In the genomic region with DNA sequence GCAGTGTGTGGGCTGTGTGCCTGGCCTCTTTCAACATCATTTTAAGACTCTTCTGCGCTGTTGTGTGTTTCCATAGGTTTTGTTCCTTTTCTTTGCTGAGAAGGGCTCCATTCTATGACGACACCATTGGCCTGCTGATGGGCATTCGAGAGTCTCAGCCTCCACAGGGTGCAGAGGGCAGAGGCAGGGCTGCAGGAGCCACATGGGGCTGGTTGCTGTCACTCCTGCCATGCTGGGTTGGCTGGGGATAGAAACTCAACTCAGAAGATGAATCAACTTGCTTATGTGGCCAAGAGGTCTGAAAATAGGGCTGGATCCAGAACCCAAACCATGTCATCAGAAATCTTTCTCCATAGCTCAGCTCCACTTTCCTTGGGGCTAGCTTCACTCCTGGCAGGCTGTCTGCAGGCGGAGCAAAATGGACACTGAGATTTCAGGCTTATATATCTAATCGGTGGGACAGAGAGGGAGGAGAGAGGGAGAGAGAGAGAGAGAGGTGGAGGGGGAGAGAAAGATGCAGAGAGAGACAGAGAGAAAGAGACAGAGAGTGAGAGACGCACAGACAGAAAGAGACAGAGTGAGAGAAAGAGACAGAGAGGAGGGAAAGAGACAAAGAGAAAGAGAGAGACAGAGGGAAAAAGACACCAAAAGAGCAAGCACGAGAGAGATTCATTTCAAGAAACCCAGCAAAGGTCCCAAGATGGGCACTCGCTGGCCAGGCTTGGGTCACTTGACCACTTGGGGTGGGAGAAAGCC, we compare ENCODE assay signal across 26 cellular contexts.
"Had no signal": no experiment of that assay in that cellular context is flagged by ENCODE, and none has a peak within 500 bp of the region (broad histone marks: within the 10 kb centered on the region; RNA-seq: fewer than 3 reads in every experiment).

No MANE protein-coding gene starts in this region.

- H3K36me3 Mint-ChIP-seq: immature natural killer cell, natural killer cell had no signal

- H3K9ac ChIP-seq: parathyroid adenoma had no signal

- H3K4me1 ChIP-seq: colonic mucosa, foreskin keratinocyte, lower lobe of right lung, prostate gland, suprapubic skin, transverse colon, upper lobe of right lung, uterus had no signal

- H3K4me1 Mint-ChIP-seq: endodermal cell had no signal

- H3K9me3 ChIP-seq: colonic mucosa, esophagus muscularis mucosa, lower lobe of right lung, prostate gland, suprapubic skin, transverse colon, upper lobe of right lung, uterus had no signal

- H3K27ac ChIP-seq: colonic mucosa, esophagus muscularis mucosa, foreskin keratinocyte, lower lobe of right lung, parathyroid adenoma, prostate gland, suprapubic skin, transverse colon, upper lobe of right lung, uterus had no signal

- ATAC-seq: foreskin keratinocyte; left ventricle myocardium superior; lower lobe of right lung; natural killer cell; right cardiac atrium; stimulated activated naive CD8-positive, alpha-beta T cell treated with anti-CD3 and anti-CD28 coated beads, Interleukin-15, amount 100 ng/mL, for 72 hours; upper lobe of right lung had no signal

- DNase-seq: colonic mucosa; effector CD8-positive, alpha-beta T cell; endodermal cell; foreskin keratinocyte; hypothalamus; immature natural killer cell; islet precursor cell; left ventricle myocardium superior; lower lobe of right lung; natural killer cell; right cardiac atrium; small intestine; stimulated activated CD4-positive, alpha-beta T cell treated with anti-CD3 and anti-CD28 coated beads, Interleukin-1b, Interleukin-23, amount 100 ng/mL, for 48 hours; stimulated activated CD4-positive, alpha-beta T cell treated with anti-CD3 and anti-CD28 coated beads, Interleukin-4, amount 100 ng/mL, for 1 hour; stimulated activated CD8-positive, alpha-beta memory T cell treated with anti-CD3 and anti-CD28 coated beads, Interleukin-4, amount 100 ng/mL, for 48 hours; stimulated activated naive CD4-positive, alpha-beta T cell; stimulated activated naive CD8-positive, alpha-beta T cell treated with anti-CD3 and anti-CD28 coated beads, Interleukin-15, amount 100 ng/mL, for 72 hours; transverse colon; upper lobe of right lung; uterus had no signal

- H2AFZ ChIP-seq: parathyroid adenoma had no signal

- H3K4me3 Mint-ChIP-seq: dendritic cell treated with granulocyte-macrophage colony-stimulating factor and Interleukin-4, amounts not matched to agents 40 ng/mL and 50 ng/mL, for 4 days; endodermal cell; immature natural killer cell; natural killer cell; stimulated activated naive CD8-positive, alpha-beta T cell treated with anti-CD3 and anti-CD28 coated beads, Interleukin-15, amount 100 ng/mL, for 72 hours had no signal

- H3K27ac Mint-ChIP-seq: dendritic cell treated with granulocyte-macrophage colony-stimulating factor and Interleukin-4, amounts not matched to agents 40 ng/mL and 50 ng/mL, for 4 days; endodermal cell; immature natural killer cell; natural killer cell; stimulated activated naive CD8-positive, alpha-beta T cell treated with anti-CD3 and anti-CD28 coated beads, Interleukin-15, amount 100 ng/mL, for 72 hours had no signal

- FAIRE-seq: endothelial cell of umbilical vein, small intestine had no signal

- H3K4me3 ChIP-seq: colonic mucosa, esophagus muscularis mucosa, lower lobe of right lung, prostate gland, suprapubic skin, transverse colon, upper lobe of right lung, uterus had no signal

- H3K9me3 Mint-ChIP-seq: natural killer cell; stimulated activated naive CD8-positive, alpha-beta T cell treated with anti-CD3 and anti-CD28 coated beads, Interleukin-15, amount 100 ng/mL, for 72 hours had no signal

- H3K36me3 ChIP-seq: colonic mucosa, lower lobe of right lung, prostate gland, suprapubic skin, transverse colon, upper lobe of right lung, uterus had no signal

- H3K79me2 ChIP-seq: parathyroid adenoma had no signal
